ENCODE assay signal across 1 cellular context in genomic region chr14:71454513-71455332, GRCh38.
TF ChIP-seq lines count a peak whose summit lies in the region.

No MANE protein-coding gene starts in this region.

TF ChIP-seq in WTC11, 78 proteins besides CTCF, POLR2A, EP300 and RAD21 (continued from another document):
- TF ChIP-seq ZMAT4 (CRISPR knock-in tag; IDR thresholded peaks at IDR 0.05) (no peak), ARID4B (CRISPR knock-in tag; IDR thresholded peaks at IDR 0.05; ENCODE audit: borderline replicate concordance) (no peak), NR3C1 (CRISPR knock-in tag; conservative IDR thresholded peaks at IDR 0.05; ENCODE audit: low read depth) (no peak)
